ENCODE assay signal across 1 cellular context in the genomic region with DNA sequence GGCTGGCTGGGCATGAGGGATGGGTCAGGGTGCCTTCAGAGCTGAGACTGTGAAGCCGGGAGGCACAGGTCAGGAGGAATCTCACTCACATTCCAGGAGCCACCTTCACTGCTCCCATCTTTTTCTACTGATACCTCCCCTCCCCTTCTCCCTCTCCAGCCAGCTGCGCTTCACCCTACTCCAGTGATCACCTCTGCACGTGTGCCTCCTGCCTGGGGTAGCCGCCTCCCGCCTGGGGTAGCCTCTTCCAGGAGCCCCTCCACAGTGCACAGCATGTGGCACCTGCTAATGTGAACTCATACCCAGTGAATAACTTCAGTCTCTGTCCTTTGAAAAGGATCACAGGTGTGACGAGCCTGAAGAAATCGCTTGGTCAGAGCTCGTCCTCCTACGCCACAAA.
A peak's percentile ranks its signal among the peaks of the same experiment; 100 is the strongest.
TF ChIP-seq lines count a peak whose summit lies in the region.

No MANE protein-coding gene starts in this region.

TF ChIP-seq in GM23338, 12 proteins besides CTCF, POLR2A, EP300 and RAD21 (continued from another document):
- TF ChIP-seq, protein P1, sequence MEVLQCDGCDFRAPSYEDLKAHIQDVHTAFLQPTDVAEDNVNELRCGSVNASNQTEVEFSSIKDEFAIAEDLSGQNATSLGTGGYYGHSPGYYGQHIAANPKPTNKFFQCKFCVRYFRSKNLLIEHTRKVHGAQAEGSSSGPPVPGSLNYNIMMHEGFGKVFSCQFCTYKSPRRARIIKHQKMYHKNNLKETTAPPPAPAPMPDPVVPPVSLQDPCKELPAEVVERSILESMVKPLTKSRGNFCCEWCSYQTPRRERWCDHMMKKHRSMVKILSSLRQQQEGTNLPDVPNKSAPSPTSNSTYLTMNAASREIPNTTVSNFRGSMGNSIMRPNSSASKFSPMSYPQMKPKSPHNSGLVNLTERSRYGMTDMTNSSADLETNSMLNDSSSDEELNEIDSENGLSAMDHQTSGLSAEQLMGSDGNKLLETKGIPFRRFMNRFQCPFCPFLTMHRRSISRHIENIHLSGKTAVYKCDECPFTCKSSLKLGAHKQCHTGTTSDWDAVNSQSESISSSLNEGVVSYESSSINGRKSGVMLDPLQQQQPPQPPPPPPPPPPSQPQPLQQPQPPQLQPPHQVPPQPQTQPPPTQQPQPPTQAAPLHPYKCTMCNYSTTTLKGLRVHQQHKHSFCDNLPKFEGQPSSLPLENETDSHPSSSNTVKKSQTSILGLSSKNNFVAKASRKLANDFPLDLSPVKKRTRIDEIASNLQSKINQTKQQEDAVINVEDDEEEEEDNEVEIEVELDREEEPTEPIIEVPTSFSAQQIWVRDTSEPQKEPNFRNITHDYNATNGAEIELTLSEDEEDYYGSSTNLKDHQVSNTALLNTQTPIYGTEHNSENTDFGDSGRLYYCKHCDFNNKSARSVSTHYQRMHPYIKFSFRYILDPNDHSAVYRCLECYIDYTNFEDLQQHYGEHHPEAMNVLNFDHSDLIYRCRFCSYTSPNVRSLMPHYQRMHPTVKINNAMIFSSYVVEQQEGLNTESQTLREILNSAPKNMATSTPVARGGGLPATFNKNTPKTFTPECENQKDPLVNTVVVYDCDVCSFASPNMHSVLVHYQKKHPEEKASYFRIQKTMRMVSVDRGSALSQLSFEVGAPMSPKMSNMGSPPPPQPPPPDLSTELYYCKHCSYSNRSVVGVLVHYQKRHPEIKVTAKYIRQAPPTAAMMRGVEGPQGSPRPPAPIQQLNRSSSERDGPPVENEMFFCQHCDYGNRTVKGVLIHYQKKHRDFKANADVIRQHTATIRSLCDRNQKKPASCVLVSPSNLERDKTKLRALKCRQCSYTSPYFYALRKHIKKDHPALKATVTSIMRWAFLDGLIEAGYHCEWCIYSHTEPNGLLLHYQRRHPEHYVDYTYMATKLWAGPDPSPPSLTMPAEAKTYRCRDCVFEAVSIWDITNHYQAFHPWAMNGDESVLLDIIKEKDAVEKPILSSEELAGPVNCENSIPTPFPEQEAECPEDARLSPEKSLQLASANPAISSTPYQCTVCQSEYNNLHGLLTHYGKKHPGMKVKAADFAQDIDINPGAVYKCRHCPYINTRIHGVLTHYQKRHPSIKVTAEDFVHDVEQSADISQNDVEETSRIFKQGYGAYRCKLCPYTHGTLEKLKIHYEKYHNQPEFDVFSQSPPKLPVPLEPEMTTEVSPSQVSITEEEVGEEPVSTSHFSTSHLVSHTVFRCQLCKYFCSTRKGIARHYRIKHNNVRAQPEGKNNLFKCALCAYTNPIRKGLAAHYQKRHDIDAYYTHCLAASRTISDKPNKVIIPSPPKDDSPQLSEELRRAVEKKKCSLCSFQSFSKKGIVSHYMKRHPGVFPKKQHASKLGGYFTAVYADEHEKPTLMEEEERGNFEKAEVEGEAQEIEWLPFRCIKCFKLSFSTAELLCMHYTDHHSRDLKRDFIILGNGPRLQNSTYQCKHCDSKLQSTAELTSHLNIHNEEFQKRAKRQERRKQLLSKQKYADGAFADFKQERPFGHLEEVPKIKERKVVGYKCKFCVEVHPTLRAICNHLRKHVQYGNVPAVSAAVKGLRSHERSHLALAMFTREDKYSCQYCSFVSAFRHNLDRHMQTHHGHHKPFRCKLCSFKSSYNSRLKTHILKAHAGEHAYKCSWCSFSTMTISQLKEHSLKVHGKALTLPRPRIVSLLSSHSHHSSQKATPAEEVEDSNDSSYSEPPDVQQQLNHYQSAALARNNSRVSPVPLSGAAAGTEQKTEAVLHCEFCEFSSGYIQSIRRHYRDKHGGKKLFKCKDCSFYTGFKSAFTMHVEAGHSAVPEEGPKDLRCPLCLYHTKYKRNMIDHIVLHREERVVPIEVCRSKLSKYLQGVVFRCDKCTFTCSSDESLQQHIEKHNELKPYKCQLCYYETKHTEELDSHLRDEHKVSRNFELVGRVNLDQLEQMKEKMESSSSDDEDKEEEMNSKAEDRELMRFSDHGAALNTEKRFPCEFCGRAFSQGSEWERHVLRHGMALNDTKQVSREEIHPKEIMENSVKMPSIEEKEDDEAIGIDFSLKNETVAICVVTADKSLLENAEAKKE (CRISPR knock-in tag; IDR thresholded peaks at IDR 0.05): 0 out of 2 replicates have a peak, but pooled peaks have one; percentile 48
- TF ChIP-seq ZNF331 (CRISPR knock-in tag; IDR thresholded peaks at IDR 0.05; ENCODE audit: low read depth): no peak
